20 cellular contexts compared by ENCODE assay signal in genomic region chr1:216075339-216075738, GRCh38.
A peak's percentile ranks its signal among the peaks of the same experiment; 100 is the strongest.
DNase-seq lines count a peak whose midpoint lies in the region; FAIRE-seq and TF ChIP-seq lines count a peak whose summit lies in the region.
"Had no signal": no experiment of that assay in that cellular context is flagged by ENCODE, and none has a peak within 500 bp of the region (broad histone marks: within the 10 kb centered on the region; RNA-seq: fewer than 3 reads in every experiment).

No MANE protein-coding gene starts in this region.

- no peak overlapping the region for H3K23ac ChIP-seq in neuronal stem cell (ENCODE audit: low read depth, low read length, poor library complexity)

- H3K27ac ChIP-seq in neuronal stem cell (replicated peaks; ENCODE audit: low read length) = no peak overlapping the region
- H3K27ac ChIP-seq in adrenal gland = no peak overlapping the region
- H3K27ac ChIP-seq: BLaER1, parathyroid adenoma, WERI-Rb-1 had no signal

- no peak overlapping the region for H2BK5ac ChIP-seq in neuronal stem cell (ENCODE audit: low read length)

- H2BK12ac ChIP-seq in neuronal stem cell (ENCODE audit: low read length) = no peak overlapping the region

- H3K14ac ChIP-seq in neuronal stem cell (ENCODE audit: low read length) = no peak overlapping the region

- no peak overlapping the region for H3K4ac ChIP-seq in neuronal stem cell (ENCODE audit: low read length)

- H3K4me1 ChIP-seq in neuronal stem cell (ENCODE audit: control insufficient read depth in 2 of 2, insufficient read depth in 1 of 2, low read depth in 1 of 2, low read length in 2 of 2) (peaks cover 7 to 20% of the 10 kb centered on the region in 2 donors), adrenal gland (replicated peaks in 1 of 2) (no peaks in the 10 kb centered on the region)
- H3K4me1 ChIP-seq: BLaER1, parathyroid adenoma had no signal

- no peak overlapping the region for H3K4me2 ChIP-seq in neuronal stem cell (ENCODE audit: insufficient read depth, low read length, poor library complexity, severe bottlenecking)
- H3K4me2 ChIP-seq: BLaER1 had no signal

- H3K4me3 ChIP-seq in neuronal stem cell (ENCODE audit: low read length in 2 of 2) (no peak overlapping the region), adrenal gland (no peak overlapping the region)
- H3K4me3 ChIP-seq: BLaER1 had no signal

- H2BK15ac ChIP-seq in neuronal stem cell (ENCODE audit: low read length) = no peak overlapping the region

- H3K9ac ChIP-seq in neuronal stem cell (ENCODE audit: low read depth, low read length, poor library complexity) = no peak overlapping the region
- H3K9ac ChIP-seq: BLaER1, parathyroid adenoma had no signal

- no peak for TF ChIP-seq POLR2A in adrenal gland (IDR thresholded peaks at IDR 0.05)

- H3K9me3 ChIP-seq in neuronal stem cell (replicated peaks in 1 of 2; ENCODE audit: control insufficient read depth in 2 of 2, insufficient read depth in 1 of 2, low read depth in 1 of 2, low read length in 2 of 2) (no peaks in the 10 kb centered on the region), adrenal gland (replicated peaks in 1 of 3) (no peaks in the 10 kb centered on the region)
- H3K9me3 ChIP-seq: BLaER1 had no signal

- H3K27me3 ChIP-seq in neuronal stem cell (ENCODE audit: control insufficient read depth in 3 of 3, insufficient read depth in 3 of 3, low read depth in 1 of 3, low read length in 3 of 3) (no peaks in the 10 kb centered on the region), adrenal gland (no peaks in the 10 kb centered on the region)
- H3K27me3 ChIP-seq: BLaER1 had no signal

- peak overlapping the region; percentile 81 for H2AFZ ChIP-seq in neuronal stem cell (ENCODE audit: low read length)
- H2AFZ ChIP-seq: parathyroid adenoma had no signal

- intact Hi-C loops in adrenal gland (cut with DNase I) = no loop called here

- H4K8ac ChIP-seq in neuronal stem cell (ENCODE audit: low read depth, low read length) = no peak overlapping the region

- no peak overlapping the region for H4K91ac ChIP-seq in neuronal stem cell (ENCODE audit: low read depth, low read length, poor library complexity)

- no peaks in the 10 kb centered on the region for H3K79me1 ChIP-seq in neuronal stem cell (ENCODE audit: low read depth, low read length)

- TF ChIP-seq CTCF in D721Med (IDR thresholded peaks at IDR 0.05; ENCODE audit: insufficient read depth, missing control alignments) (no peak), adrenal gland (IDR thresholded peaks at IDR 0.05) (no peak)

- H2AK5ac ChIP-seq in neuronal stem cell (ENCODE audit: low read depth, low read length) = no peak overlapping the region

- H2BK120ac ChIP-seq in neuronal stem cell (ENCODE audit: low read depth, low read length) = no peak overlapping the region

- FAIRE-seq in HTR-8/SVneo (lab: Jason Lieb, UNC) = no peak
- no peak for FAIRE-seq in D721Med (lab: Jason Lieb, UNC)
- FAIRE-seq: colon had no signal

- H3K36me3 ChIP-seq in neuronal stem cell (replicated peaks in 1 of 2; ENCODE audit: control insufficient read depth in 2 of 2, insufficient read depth in 2 of 2, low read length in 2 of 2) (no peaks in the 10 kb centered on the region), adrenal gland (replicated peaks in 1 of 2) (no peaks in the 10 kb centered on the region)
- H3K36me3 ChIP-seq: BLaER1, WERI-Rb-1 had no signal

- no CpG with 5 or more reads among the region's 3 CpGs for WGBS in neuronal stem cell (ENCODE audit: extremely low coverage in 2 of 2, insufficient read length in 2 of 2, insufficient replicate concordance in 1 of 2), 2 donors
- 79 to 83% (median 81%) methylated on average over 3 of the region's 3 CpGs for WGBS in adrenal gland, 4 donors

- DNase-seq in GM03348 (ENCODE audit: low spot score) (peak; percentile 58), HTR-8/SVneo (ENCODE audit: insufficient read length, low spot score) (peak; percentile 5), dedifferentiated amniotic fluid mesenchymal stem cell (ENCODE audit: extremely low spot score) (peak; percentile 37), neuronal stem cell (ENCODE audit: low spot score) (no peak), D721Med (ENCODE audit: insufficient read length, low spot score) (no peak), adrenal gland (no peak), SIG-M5 (lab: John Stamatoyannopoulos, UW) (no peak)
- DNase-seq in stimulated activated CD8-positive, alpha-beta memory T cell treated with anti-CD3 and anti-CD28 coated beads, Interleukin-4, amount 100 ng/mL, for 48 hours = no peak
- DNase-seq: GF-D8; KBM-7; midbrain; NCI-H1930; NCI-H774; SHP77 treated with DMSO at 0.1 percent for 48 hours; stimulated activated CD4-positive, alpha-beta T cell treated with anti-CD3 and anti-CD28 coated beads, Interleukin-1b, Interleukin-23, amount 100 ng/mL, for 48 hours; stimulated activated naive CD4-positive, alpha-beta T cell; WERI-Rb-1 had no signal

- no peak overlapping the region for H3K18ac ChIP-seq in neuronal stem cell (ENCODE audit: low read length)

Comparison
In these comparisons a context has a peak if more than half of its experiments do, and no peak if none do; other contexts are left out.
1. DNase-seq: peak in GM03348 (single experiment), HTR-8/SVneo (single experiment) and dedifferentiated amniotic fluid mesenchymal stem cell (single experiment); none in neuronal stem cell (single experiment), stimulated activated CD8-positive, alpha-beta memory T cell treated with anti-CD3 and anti-CD28 coated beads, Interleukin-4, amount 100 ng/mL, for 48 hours (single experiment), D721Med (single experiment), adrenal gland (0 of 7) and SIG-M5 (single experiment).